20 cellular contexts compared by ENCODE assay signal in genomic region chr2:15933184-15933845, GRCh38. TPM values are rescaled to one million over a fixed set of nuclear protein-coding genes. Genes with fewer than 3 reads are reported as not detected.
DNase-seq lines count a peak whose midpoint lies in the region; ATAC-seq and TF ChIP-seq lines count a peak whose summit lies in the region.
"Had no signal": no experiment of that assay in that cellular context is flagged by ENCODE, and none has a peak within 500 bp of the region (broad histone marks: within the 10 kb centered on the region; RNA-seq: fewer than 3 reads in every experiment).

No MANE protein-coding gene starts in this region.

- H3K36me3 ChIP-seq in HCT116 (ENCODE audit: control insufficient read depth in 1 of 2, insufficient read depth in 2 of 2, low read length in 2 of 2): no peaks in the 10 kb centered on the region
- H3K36me3 ChIP-seq: BE2C; BLaER1 treated with 17β-estradiol and CSF1 and Interleukin-3, amounts not matched to agents 10 nM and 100 nM; HAP-1 had no signal

- no TSS peak for BruUV-seq in HCT116 (replicated peaks; lab: Mats Ljungman, UMichigan)

- H3K4me1 ChIP-seq in HCT116 (ENCODE audit: control insufficient read depth in 1 of 2, insufficient read depth in 2 of 2, low read length in 2 of 2): peaks cover 2 to 5% of the 10 kb centered on the region in 2 experiments; a peak in 3 of 4 replicates
- H3K4me1 ChIP-seq: A549; BE2C; BLaER1 treated with 17β-estradiol and CSF1 and Interleukin-3, amounts not matched to agents 10 nM and 100 nM had no signal

- no peak for TF ChIP-seq CTCF in HCT116 (IDR thresholded peaks at IDR 0.05 in 2 of 3, conservative IDR thresholded peaks at IDR 0.05 in 1 of 3; ENCODE audit: borderline replicate concordance in 1 of 3, insufficient read depth in 1 of 3, low read depth in 2 of 3, low read length in 2 of 3)
- no peak for TF ChIP-seq CTCF in chondrocyte (IDR thresholded peaks at IDR 0.05)
- TF ChIP-seq CTCF in mesothelial cell of epicardium (IDR thresholded peaks at IDR 0.05; ENCODE audit: unreplicated experiment): no peak

- no peak overlapping the region for H3K27ac ChIP-seq in HCT116 (ENCODE audit: low read depth, low read length)
- H3K27ac ChIP-seq: A549; BLaER1 treated with 17β-estradiol and CSF1 and Interleukin-3, amounts not matched to agents 10 nM and 100 nM had no signal

- H3K9me3 Mint-ChIP-seq in chondrocyte (ENCODE audit: low read depth) (peaks cover 6% of the 10 kb centered on the region), mesothelial cell of epicardium (no peaks in the 10 kb centered on the region)
- H3K9me3 Mint-ChIP-seq: CD4-positive, alpha-beta T cell had no signal

- H3K27me3 Mint-ChIP-seq in chondrocyte (ENCODE audit: low read depth) (peaks cover 27% of the 10 kb centered on the region), mesothelial cell of epicardium (ENCODE audit: low read depth) (no peaks in the 10 kb centered on the region)

- ATAC-seq in HCT116 (no peak), HG03565 (IDR thresholded peaks at IDR 0.05; ENCODE audit: unreplicated experiment) (no peak)
- ATAC-seq: A549 had no signal

- DNase-seq in HCT116 (ENCODE audit: low read depth, low spot score): no peak
- peak; percentile 5 for DNase-seq in chondrocyte (ENCODE audit: low spot score)
- DNase-seq in mesothelial cell of epicardium (ENCODE audit: low spot score in 2 of 2, unreplicated experiment in 2 of 2): no peak
- no peak for DNase-seq in effector CD4-positive, alpha-beta T cell
- no peak for DNase-seq in GF-D8 (lab: John Stamatoyannopoulos, UW)
- DNase-seq: 8988T; ACHN; AML-193; BE2C; CD4-positive, alpha-beta T cell; CD8-positive, alpha-beta memory T cell; DMS 273 treated with DMSO at 0.1 percent for 48 hours; DMS79; EL; GDM1 had no signal

- no peak for TF ChIP-seq RAD21 in HCT116 (IDR thresholded peaks at IDR 0.05; ENCODE audit: low read depth)

- RAD21 ChIA-PET in HCT116 (lab: Charles Lee; ENCODE audit: low non-redundant PET in 1 of 2, low total read pairs in 2 of 2, uncharacterized antibody in 2 of 2, unreplicated experiment in 2 of 2): no interaction called here

- H3K36me3 Mint-ChIP-seq in chondrocyte (ENCODE audit: low read depth) (no peaks in the 10 kb centered on the region), mesothelial cell of epicardium (peaks cover 2% of the 10 kb centered on the region)
- H3K36me3 Mint-ChIP-seq: CD14-positive monocyte; CD8-positive, alpha-beta memory T cell had no signal

- H3K27me3 ChIP-seq in HCT116 (ENCODE audit: insufficient read depth, low read length): 0 out of 2 replicates have a peak, but pooled peaks cover 2% of the 10 kb centered on the region
- H3K27me3 ChIP-seq: BLaER1 treated with 17β-estradiol and CSF1 and Interleukin-3, amounts not matched to agents 10 nM and 100 nM had no signal

- H3K79me2 ChIP-seq in HCT116 (ENCODE audit: insufficient read depth, low read length): no peaks in the 10 kb centered on the region

- intact Hi-C loops in HCT116 (cut with micrococcal nuclease): loop anchor here (10.0 kb wide), 1 partner anchor 831 kb away; no protein-coding TSS in a partner anchor

- no peak overlapping the region for H3K4me3 ChIP-seq in HCT116 (replicated peaks in 1 of 2; ENCODE audit: low read depth in 1 of 2, low read length in 2 of 2)
- H3K4me3 ChIP-seq: A549; BLaER1 treated with 17β-estradiol and CSF1 and Interleukin-3, amounts not matched to agents 10 nM and 100 nM; HAP-1 had no signal

- no peaks in the 10 kb centered on the region for H3K9me3 ChIP-seq in HCT116 (ENCODE audit: control insufficient read depth in 1 of 2, insufficient read depth in 1 of 2, low read depth in 1 of 2, low read length in 2 of 2)
- H3K9me3 ChIP-seq: A549; BLaER1 treated with 17β-estradiol and CSF1 and Interleukin-3, amounts not matched to agents 10 nM and 100 nM; HAP-1 had no signal

- H3K4me2 ChIP-seq in HCT116 (ENCODE audit: low read length): peak overlapping the region; percentile 21; the same call in 1 of the 2 replicates
- H3K4me2 ChIP-seq: A549; BLaER1 treated with 17β-estradiol and CSF1 and Interleukin-3, amounts not matched to agents 10 nM and 100 nM had no signal

- H3K4me3 Mint-ChIP-seq in chondrocyte (ENCODE audit: unreplicated experiment) (no peak overlapping the region), mesothelial cell of epicardium (no peak overlapping the region)
- H3K4me3 Mint-ChIP-seq: CD14-positive monocyte; CD4-positive, alpha-beta T cell; CD8-positive, alpha-beta memory T cell had no signal

- H3K4me1 Mint-ChIP-seq in chondrocyte (ENCODE audit: low read depth): no peaks in the 10 kb centered on the region
- peaks cover 8% of the 10 kb centered on the region for H3K4me1 Mint-ChIP-seq in mesothelial cell of epicardium
- H3K4me1 Mint-ChIP-seq: CD14-positive monocyte; CD8-positive, alpha-beta memory T cell had no signal

- POLR2A ChIA-PET in HCT116 (lab: Charles Lee): no interaction called here

- no peak overlapping the region for H3K9ac ChIP-seq in HCT116 (ENCODE audit: low read length)
- H3K9ac ChIP-seq: BLaER1 treated with 17β-estradiol and CSF1 and Interleukin-3, amounts not matched to agents 10 nM and 100 nM had no signal

- H3K9me2 ChIP-seq in HCT116 (ENCODE audit: insufficient read depth): no peaks in the 10 kb centered on the region

- no peak overlapping the region for H3K27ac Mint-ChIP-seq in chondrocyte (ENCODE audit: unreplicated experiment)
- H3K27ac Mint-ChIP-seq in mesothelial cell of epicardium: peak overlapping the region; percentile 2
- H3K27ac Mint-ChIP-seq: CD14-positive monocyte; CD4-positive, alpha-beta T cell; CD8-positive, alpha-beta memory T cell had no signal

- H4K20me1 ChIP-seq in HCT116 (ENCODE audit: insufficient read depth): no peaks in the 10 kb centered on the region
- H4K20me1 ChIP-seq: BLaER1 treated with 17β-estradiol and CSF1 and Interleukin-3, amounts not matched to agents 10 nM and 100 nM had no signal

- no peak for TF ChIP-seq POLR2A in HCT116 (IDR thresholded peaks at IDR 0.05; ENCODE audit: borderline replicate concordance, extremely low read depth, insufficient read depth, insufficient read length)

- H2AFZ ChIP-seq in HCT116 (ENCODE audit: low read depth, low read length, poor library complexity, severe bottlenecking): no peak overlapping the region

- CTCF ChIA-PET in HCT116 (lab: Charles Lee): no interaction called here

TF ChIP-seq in HCT116, 20 proteins besides CTCF, POLR2A, EP300 and RAD21:
- TF ChIP-seq EGR1 (IDR thresholded peaks at IDR 0.05; ENCODE audit: low read depth): no peak
- TF ChIP-seq EZH2phosphoT487 (IDR thresholded peaks at IDR 0.05; ENCODE audit: borderline replicate concordance): no peak

RNA-seq across cellular contexts. Expression of gene MYCN, which starts 7.0 kb away (rescaled TPM):
- total RNA-seq in HCT116 (2021; ENCODE audit: unreplicated experiment) (not detected), chondrocyte (0.17 to 0.34 TPM in 2 of 3 replicates, not detected in the other), mesothelial cell of epicardium (69.1 to 79.4 TPM (median 72.5 TPM) in 3 replicates)
- not detected in 2 replicates for polyA plus RNA-seq in HCT116 (2012)
- total RNA-seq: CD8-positive, alpha-beta memory T cell had no signal
- polyA plus RNA-seq: A549; CD14-positive monocyte; CD8-positive, alpha-beta memory T cell had no signal

Comparison
In these comparisons a context has a peak if more than half of its experiments do, and no peak if none do; other contexts are left out.
1. RNA of gene MYCN, which starts 7.0 kb away (total RNA-seq): 69.1 to 79.4 TPM in mesothelial cell of epicardium; 0.17 to 0.34 TPM in chondrocyte and not detected in HCT116 (single experiment); every median in the first group is over 10 times any median in the second.